In the genomic region with DNA sequence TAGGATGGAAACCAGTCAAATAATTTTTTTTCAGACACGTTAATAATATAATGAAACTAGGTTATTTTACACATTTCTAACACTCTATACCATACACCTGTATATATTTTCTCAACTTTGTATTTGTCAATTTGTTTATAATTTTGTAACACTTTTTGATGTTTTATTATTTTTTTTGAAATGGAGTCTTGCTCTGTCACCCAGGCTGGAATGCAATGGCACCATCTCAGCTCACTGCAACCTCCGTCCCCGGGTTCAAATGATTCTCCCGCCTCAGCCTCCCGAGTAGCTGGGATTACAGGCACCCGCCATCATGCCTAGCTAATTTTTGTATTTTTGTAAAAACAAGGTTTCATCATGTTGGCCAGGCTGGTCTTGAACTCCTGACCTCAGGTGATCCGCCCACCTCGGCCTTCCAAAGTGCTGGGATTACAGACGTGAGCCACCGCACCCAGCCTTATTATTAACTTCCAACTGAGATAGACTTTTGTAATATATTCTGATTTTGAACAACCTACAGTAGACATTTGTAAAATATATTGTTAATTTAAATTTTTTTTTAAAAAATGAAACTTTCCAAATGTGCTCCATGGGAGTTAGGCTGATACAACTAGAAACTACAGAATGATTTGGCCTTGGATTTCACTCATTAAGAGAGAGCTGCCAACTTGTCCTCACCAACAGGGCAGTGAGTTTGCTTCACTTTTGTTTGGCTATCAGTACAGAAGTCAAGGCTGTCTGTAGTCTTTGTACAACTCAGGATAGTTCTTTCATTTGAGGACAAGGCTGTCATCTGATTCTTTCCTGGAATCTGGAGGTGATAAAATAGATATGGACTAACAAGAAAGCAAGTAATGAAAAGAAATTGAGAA, we compare ENCODE assay signal across 1 cellular context.
TF ChIP-seq lines count a peak whose summit lies in the region.

No MANE protein-coding gene starts in this region.

TF ChIP-seq in HepG2, 621 proteins besides CTCF, POLR2A, EP300 and RAD21 (continued from another document and continues in another):
- TF ChIP-seq, protein P1, sequence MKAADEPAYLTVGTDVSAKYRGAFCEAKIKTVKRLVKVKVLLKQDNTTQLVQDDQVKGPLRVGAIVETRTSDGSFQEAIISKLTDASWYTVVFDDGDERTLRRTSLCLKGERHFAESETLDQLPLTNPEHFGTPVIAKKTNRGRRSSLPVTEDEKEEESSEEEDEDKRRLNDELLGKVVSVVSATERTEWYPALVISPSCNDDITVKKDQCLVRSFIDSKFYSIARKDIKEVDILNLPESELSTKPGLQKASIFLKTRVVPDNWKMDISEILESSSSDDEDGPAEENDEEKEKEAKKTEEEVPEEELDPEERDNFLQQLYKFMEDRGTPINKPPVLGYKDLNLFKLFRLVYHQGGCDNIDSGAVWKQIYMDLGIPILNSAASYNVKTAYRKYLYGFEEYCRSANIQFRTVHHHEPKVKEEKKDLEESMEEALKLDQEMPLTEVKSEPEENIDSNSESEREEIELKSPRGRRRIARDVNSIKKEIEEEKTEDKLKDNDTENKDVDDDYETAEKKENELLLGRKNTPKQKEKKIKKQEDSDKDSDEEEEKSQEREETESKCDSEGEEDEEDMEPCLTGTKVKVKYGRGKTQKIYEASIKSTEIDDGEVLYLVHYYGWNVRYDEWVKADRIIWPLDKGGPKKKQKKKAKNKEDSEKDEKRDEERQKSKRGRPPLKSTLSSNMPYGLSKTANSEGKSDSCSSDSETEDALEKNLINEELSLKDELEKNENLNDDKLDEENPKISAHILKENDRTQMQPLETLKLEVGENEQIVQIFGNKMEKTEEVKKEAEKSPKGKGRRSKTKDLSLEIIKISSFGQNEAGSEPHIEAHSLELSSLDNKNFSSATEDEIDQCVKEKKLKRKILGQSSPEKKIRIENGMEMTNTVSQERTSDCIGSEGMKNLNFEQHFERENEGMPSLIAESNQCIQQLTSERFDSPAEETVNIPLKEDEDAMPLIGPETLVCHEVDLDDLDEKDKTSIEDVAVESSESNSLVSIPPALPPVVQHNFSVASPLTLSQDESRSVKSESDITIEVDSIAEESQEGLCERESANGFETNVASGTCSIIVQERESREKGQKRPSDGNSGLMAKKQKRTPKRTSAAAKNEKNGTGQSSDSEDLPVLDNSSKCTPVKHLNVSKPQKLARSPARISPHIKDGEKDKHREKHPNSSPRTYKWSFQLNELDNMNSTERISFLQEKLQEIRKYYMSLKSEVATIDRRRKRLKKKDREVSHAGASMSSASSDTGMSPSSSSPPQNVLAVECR (CRISPR knock-in tag; IDR thresholded peaks at IDR 0.05; ENCODE audit: borderline replicate concordance), result no peak
- TF ChIP-seq RELA (CRISPR knock-in tag; IDR thresholded peaks at IDR 0.05), result no peak
- TF ChIP-seq TGIF2 (CRISPR knock-in tag; IDR thresholded peaks at IDR 0.05), result no peak
- no peak for TF ChIP-seq RNF2 (conservative IDR thresholded peaks at IDR 0.05; ENCODE audit: low read depth)
- TF ChIP-seq ZNF737 (CRISPR knock-in tag; IDR thresholded peaks at IDR 0.05; ENCODE audit: borderline replicate concordance), result no peak
- no peak for TF ChIP-seq NBN (conservative IDR thresholded peaks at IDR 0.05)
- TF ChIP-seq, protein P2, sequence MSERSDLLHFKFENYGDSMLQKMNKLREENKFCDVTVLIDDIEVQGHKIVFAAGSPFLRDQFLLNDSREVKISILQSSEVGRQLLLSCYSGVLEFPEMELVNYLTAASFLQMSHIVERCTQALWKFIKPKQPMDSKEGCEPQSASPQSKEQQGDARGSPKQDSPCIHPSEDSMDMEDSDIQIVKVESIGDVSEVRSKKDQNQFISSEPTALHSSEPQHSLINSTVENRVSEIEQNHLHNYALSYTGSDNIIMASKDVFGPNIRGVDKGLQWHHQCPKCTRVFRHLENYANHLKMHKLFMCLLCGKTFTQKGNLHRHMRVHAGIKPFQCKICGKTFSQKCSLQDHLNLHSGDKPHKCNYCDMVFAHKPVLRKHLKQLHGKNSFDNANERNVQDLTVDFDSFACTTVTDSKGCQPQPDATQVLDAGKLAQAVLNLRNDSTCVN (CRISPR knock-in tag; IDR thresholded peaks at IDR 0.05; ENCODE audit: borderline replicate concordance), result no peak
- TF ChIP-seq, protein P3, sequence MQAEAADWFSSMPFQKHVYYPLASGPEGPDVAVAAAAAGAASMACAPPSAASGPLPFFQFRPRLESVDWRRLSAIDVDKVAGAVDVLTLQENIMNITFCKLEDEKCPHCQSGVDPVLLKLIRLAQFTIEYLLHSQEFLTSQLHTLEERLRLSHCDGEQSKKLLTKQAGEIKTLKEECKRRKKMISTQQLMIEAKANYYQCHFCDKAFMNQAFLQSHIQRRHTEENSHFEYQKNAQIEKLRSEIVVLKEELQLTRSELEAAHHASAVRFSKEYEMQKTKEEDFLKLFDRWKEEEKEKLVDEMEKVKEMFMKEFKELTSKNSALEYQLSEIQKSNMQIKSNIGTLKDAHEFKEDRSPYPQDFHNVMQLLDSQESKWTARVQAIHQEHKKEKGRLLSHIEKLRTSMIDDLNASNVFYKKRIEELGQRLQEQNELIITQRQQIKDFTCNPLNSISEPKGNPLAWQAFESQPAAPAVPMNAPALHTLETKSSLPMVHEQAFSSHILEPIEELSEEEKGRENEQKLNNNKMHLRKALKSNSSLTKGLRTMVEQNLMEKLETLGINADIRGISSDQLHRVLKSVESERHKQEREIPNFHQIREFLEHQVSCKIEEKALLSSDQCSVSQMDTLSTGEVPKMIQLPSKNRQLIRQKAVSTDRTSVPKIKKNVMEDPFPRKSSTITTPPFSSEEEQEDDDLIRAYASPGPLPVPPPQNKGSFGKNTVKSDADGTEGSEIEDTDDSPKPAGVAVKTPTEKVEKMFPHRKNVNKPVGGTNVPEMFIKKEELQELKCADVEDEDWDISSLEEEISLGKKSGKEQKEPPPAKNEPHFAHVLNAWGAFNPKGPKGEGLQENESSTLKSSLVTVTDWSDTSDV (CRISPR knock-in tag; IDR thresholded peaks at IDR 0.05), result no peak
- no peak for TF ChIP-seq GTF3A (CRISPR knock-in tag; conservative IDR thresholded peaks at IDR 0.05)
- TF ChIP-seq NFATC3 (CRISPR knock-in tag; IDR thresholded peaks at IDR 0.05), result no peak
- TF ChIP-seq POLR2AphosphoS5 (IDR thresholded peaks at IDR 0.05; ENCODE audit: low read depth, low read length), result no peak
- TF ChIP-seq AKAP8 (CRISPR knock-in tag; IDR thresholded peaks at IDR 0.05), result no peak
- TF ChIP-seq, protein P4, sequence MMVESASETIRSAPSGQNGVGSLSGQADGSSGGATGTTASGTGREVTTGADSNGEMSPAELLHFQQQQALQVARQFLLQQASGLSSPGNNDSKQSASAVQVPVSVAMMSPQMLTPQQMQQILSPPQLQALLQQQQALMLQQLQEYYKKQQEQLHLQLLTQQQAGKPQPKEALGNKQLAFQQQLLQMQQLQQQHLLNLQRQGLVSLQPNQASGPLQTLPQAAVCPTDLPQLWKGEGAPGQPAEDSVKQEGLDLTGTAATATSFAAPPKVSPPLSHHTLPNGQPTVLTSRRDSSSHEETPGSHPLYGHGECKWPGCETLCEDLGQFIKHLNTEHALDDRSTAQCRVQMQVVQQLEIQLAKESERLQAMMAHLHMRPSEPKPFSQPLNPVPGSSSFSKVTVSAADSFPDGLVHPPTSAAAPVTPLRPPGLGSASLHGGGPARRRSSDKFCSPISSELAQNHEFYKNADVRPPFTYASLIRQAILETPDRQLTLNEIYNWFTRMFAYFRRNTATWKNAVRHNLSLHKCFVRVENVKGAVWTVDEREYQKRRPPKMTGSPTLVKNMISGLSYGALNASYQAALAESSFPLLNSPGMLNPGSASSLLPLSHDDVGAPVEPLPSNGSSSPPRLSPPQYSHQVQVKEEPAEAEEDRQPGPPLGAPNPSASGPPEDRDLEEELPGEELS (CRISPR knock-in tag; IDR thresholded peaks at IDR 0.05), result peak; percentile 22; the same call in 1 of the 2 replicates
- no peak for TF ChIP-seq ARHGAP35 (CRISPR knock-in tag; IDR thresholded peaks at IDR 0.05; ENCODE audit: borderline replicate concordance)
- no peak for TF ChIP-seq MEF2D (CRISPR knock-in tag; IDR thresholded peaks at IDR 0.05)
- TF ChIP-seq, protein P5, sequence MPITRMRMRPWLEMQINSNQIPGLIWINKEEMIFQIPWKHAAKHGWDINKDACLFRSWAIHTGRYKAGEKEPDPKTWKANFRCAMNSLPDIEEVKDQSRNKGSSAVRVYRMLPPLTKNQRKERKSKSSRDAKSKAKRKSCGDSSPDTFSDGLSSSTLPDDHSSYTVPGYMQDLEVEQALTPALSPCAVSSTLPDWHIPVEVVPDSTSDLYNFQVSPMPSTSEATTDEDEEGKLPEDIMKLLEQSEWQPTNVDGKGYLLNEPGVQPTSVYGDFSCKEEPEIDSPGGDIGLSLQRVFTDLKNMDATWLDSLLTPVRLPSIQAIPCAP (CRISPR knock-in tag; IDR thresholded peaks at IDR 0.05; ENCODE audit: low read depth), result no peak
- TF ChIP-seq KDM2A (CRISPR knock-in tag; IDR thresholded peaks at IDR 0.05; ENCODE audit: borderline replicate concordance, low read depth), result no peak
- no peak for TF ChIP-seq DNMT1 (CRISPR knock-in tag; IDR thresholded peaks at IDR 0.05)
- no peak for TF ChIP-seq ZNF607 (CRISPR knock-in tag; IDR thresholded peaks at IDR 0.05; ENCODE audit: borderline replicate concordance)
- TF ChIP-seq, protein P6, sequence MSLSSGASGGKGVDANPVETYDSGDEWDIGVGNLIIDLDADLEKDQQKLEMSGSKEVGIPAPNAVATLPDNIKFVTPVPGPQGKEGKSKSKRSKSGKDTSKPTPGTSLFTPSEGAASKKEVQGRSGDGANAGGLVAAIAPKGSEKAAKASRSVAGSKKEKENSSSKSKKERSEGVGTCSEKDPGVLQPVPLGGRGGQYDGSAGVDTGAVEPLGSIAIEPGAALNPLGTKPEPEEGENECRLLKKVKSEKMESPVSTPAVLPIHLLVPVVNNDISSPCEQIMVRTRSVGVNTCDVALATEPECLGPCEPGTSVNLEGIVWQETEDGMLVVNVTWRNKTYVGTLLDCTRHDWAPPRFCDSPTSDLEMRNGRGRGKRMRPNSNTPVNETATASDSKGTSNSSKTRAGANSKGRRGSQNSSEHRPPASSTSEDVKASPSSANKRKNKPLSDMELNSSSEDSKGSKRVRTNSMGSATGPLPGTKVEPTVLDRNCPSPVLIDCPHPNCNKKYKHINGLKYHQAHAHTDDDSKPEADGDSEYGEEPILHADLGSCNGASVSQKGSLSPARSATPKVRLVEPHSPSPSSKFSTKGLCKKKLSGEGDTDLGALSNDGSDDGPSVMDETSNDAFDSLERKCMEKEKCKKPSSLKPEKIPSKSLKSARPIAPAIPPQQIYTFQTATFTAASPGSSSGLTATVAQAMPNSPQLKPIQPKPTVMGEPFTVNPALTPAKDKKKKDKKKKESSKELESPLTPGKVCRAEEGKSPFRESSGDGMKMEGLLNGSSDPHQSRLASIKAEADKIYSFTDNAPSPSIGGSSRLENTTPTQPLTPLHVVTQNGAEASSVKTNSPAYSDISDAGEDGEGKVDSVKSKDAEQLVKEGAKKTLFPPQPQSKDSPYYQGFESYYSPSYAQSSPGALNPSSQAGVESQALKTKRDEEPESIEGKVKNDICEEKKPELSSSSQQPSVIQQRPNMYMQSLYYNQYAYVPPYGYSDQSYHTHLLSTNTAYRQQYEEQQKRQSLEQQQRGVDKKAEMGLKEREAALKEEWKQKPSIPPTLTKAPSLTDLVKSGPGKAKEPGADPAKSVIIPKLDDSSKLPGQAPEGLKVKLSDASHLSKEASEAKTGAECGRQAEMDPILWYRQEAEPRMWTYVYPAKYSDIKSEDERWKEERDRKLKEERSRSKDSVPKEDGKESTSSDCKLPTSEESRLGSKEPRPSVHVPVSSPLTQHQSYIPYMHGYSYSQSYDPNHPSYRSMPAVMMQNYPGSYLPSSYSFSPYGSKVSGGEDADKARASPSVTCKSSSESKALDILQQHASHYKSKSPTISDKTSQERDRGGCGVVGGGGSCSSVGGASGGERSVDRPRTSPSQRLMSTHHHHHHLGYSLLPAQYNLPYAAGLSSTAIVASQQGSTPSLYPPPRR (CRISPR knock-in tag; IDR thresholded peaks at IDR 0.05; ENCODE audit: borderline replicate concordance), result peak; percentile 17; the same call in 1 of the 2 replicates
- no peak for TF ChIP-seq LCORL (IDR thresholded peaks at IDR 0.05)
- TF ChIP-seq LCORL (CRISPR knock-in tag; IDR thresholded peaks at IDR 0.05), result peak; percentile 40; the same call in 1 of the 2 replicates
- TF ChIP-seq SMAD3 (CRISPR knock-in tag; IDR thresholded peaks at IDR 0.05), result no peak
- no peak for TF ChIP-seq AHR (CRISPR knock-in tag; IDR thresholded peaks at IDR 0.05)
- TF ChIP-seq SNRNP70 (IDR thresholded peaks at IDR 0.05; ENCODE audit: low read depth, low read length), result no peak
- TF ChIP-seq ZKSCAN1 (IDR thresholded peaks at IDR 0.05; ENCODE audit: low read length), result no peak
- no peak for TF ChIP-seq ZNF7 (CRISPR knock-in tag; IDR thresholded peaks at IDR 0.05)
- TF ChIP-seq, protein P7, sequence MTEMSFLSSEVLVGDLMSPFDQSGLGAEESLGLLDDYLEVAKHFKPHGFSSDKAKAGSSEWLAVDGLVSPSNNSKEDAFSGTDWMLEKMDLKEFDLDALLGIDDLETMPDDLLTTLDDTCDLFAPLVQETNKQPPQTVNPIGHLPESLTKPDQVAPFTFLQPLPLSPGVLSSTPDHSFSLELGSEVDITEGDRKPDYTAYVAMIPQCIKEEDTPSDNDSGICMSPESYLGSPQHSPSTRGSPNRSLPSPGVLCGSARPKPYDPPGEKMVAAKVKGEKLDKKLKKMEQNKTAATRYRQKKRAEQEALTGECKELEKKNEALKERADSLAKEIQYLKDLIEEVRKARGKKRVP (CRISPR knock-in tag; IDR thresholded peaks at IDR 0.05), result no peak
- TF ChIP-seq ZNF766 (CRISPR knock-in tag; IDR thresholded peaks at IDR 0.05; ENCODE audit: borderline replicate concordance), result no peak
- TF ChIP-seq ZNF232 (CRISPR knock-in tag; IDR thresholded peaks at IDR 0.05; ENCODE audit: borderline replicate concordance), result no peak
- peak; percentile 92 for TF ChIP-seq EHMT2 (IDR thresholded peaks at IDR 0.05; ENCODE audit: borderline replicate concordance, low read depth, low read length)
- no peak for TF ChIP-seq TAF1 (CRISPR knock-in tag; IDR thresholded peaks at IDR 0.05)
- no peak for TF ChIP-seq ZNF343 (CRISPR knock-in tag; IDR thresholded peaks at IDR 0.05)
- no peak for TF ChIP-seq ZNF780A (CRISPR knock-in tag; IDR thresholded peaks at IDR 0.05)
- TF ChIP-seq CSRNP2 (CRISPR knock-in tag; conservative IDR thresholded peaks at IDR 0.05; ENCODE audit: low read depth), result no peak
- no peak for TF ChIP-seq ONECUT2 (CRISPR knock-in tag; IDR thresholded peaks at IDR 0.05)
- no peak for TF ChIP-seq ZNF460 (CRISPR knock-in tag; IDR thresholded peaks at IDR 0.05; ENCODE audit: borderline replicate concordance)
- no peak for TF ChIP-seq ZNF883 (CRISPR knock-in tag; IDR thresholded peaks at IDR 0.05; ENCODE audit: not compliant biosample characterization)
- TF ChIP-seq GABPA (IDR thresholded peaks at IDR 0.05; ENCODE audit: low read depth, low read length), result no peak
- no peak for TF ChIP-seq GABPA (CRISPR knock-in tag; IDR thresholded peaks at IDR 0.05; ENCODE audit: low read depth)
